ENCODE assay signal across 1 cellular context in the genomic region with DNA sequence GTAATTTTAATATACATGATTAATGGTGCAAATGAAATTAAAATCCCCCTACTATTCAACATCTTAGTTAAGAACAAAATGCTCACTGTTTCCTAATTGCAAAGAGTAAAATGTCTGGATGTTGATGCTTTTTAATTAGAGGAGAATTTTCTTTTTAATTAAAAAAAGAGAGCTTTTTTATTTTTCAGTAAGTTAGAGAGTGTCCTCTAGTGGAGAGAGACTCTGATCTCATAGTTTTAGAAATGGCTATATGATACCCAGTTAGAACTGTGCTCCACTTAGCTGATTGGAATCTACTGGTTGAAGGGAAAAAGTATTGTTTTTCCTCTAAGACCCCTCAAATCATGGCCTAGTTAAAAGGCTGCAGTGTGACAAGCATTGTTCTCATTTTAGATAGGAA.
TF ChIP-seq lines count a peak whose summit lies in the region.

No MANE protein-coding gene starts in this region.

TF ChIP-seq in GM23338, 12 proteins besides CTCF, POLR2A, EP300 and RAD21 (continued from another document):
- TF ChIP-seq, protein P1, sequence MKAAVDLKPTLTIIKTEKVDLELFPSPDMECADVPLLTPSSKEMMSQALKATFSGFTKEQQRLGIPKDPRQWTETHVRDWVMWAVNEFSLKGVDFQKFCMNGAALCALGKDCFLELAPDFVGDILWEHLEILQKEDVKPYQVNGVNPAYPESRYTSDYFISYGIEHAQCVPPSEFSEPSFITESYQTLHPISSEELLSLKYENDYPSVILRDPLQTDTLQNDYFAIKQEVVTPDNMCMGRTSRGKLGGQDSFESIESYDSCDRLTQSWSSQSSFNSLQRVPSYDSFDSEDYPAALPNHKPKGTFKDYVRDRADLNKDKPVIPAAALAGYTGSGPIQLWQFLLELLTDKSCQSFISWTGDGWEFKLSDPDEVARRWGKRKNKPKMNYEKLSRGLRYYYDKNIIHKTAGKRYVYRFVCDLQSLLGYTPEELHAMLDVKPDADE (IDR thresholded peaks at IDR 0.05): no peak
- TF ChIP-seq, protein P2, sequence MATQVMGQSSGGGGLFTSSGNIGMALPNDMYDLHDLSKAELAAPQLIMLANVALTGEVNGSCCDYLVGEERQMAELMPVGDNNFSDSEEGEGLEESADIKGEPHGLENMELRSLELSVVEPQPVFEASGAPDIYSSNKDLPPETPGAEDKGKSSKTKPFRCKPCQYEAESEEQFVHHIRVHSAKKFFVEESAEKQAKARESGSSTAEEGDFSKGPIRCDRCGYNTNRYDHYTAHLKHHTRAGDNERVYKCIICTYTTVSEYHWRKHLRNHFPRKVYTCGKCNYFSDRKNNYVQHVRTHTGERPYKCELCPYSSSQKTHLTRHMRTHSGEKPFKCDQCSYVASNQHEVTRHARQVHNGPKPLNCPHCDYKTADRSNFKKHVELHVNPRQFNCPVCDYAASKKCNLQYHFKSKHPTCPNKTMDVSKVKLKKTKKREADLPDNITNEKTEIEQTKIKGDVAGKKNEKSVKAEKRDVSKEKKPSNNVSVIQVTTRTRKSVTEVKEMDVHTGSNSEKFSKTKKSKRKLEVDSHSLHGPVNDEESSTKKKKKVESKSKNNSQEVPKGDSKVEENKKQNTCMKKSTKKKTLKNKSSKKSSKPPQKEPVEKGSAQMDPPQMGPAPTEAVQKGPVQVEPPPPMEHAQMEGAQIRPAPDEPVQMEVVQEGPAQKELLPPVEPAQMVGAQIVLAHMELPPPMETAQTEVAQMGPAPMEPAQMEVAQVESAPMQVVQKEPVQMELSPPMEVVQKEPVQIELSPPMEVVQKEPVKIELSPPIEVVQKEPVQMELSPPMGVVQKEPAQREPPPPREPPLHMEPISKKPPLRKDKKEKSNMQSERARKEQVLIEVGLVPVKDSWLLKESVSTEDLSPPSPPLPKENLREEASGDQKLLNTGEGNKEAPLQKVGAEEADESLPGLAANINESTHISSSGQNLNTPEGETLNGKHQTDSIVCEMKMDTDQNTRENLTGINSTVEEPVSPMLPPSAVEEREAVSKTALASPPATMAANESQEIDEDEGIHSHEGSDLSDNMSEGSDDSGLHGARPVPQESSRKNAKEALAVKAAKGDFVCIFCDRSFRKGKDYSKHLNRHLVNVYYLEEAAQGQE (IDR thresholded peaks at IDR 0.05; ENCODE audit: unreplicated experiment): no peak
